In the genomic region with DNA sequence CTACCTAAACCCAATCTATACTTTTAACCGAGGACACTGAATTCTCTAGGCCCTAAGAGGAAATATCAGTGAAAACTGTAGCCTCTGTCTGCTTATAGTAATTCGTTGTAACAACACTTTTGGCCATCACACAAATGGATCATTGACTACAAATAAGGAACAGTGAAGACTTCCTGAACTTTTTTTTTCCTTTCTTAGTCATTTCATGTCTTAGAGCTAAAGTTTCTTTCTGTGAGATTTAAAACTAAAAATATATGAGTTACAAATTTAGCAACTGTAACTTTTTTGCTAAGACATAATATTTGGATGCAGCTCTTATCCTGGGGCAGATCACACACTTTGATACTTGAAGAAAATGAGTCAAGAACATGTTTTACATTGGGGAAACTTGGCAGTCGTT, we compare ENCODE assay signal across 28 cellular contexts.
"Had no signal": no experiment of that assay in that cellular context is flagged by ENCODE, and none has a peak within 500 bp of the region (broad histone marks: within the 10 kb centered on the region; RNA-seq: fewer than 3 reads in every experiment).

No MANE protein-coding gene starts in this region.

- H3K4me1 ChIP-seq: pancreas, psoas muscle, stomach had no signal

- H3K9me3 Mint-ChIP-seq: activated T-cell treated with anti-CD3 and anti-CD28 coated beads, Interleukin-2, amount 50 U/mL, for 72 hours; dendritic cell treated with granulocyte-macrophage colony-stimulating factor and Interleukin-4, amounts not matched to agents 40 ng/mL and 50 ng/mL, for 4 days; nephron; stimulated activated naive B cell treated with anti-CD40 and anti-IgM and Interleukin-4, amounts not matched to agents 10 μg/mL and 1 μg/mL and 100 μg/mL, for 72 hours had no signal

- H3K4me3 ChIP-seq: breast epithelium, esophagus muscularis mucosa, pancreas, psoas muscle, smooth muscle cell, stomach, suprapubic skin, tibial artery had no signal

- H3K27ac Mint-ChIP-seq: activated naive CD8-positive, alpha-beta T cell; activated T-cell treated with anti-CD3 and anti-CD28 coated beads, Interleukin-2, amount 50 U/mL, for 72 hours; dendritic cell treated with granulocyte-macrophage colony-stimulating factor and Interleukin-4, amounts not matched to agents 40 ng/mL and 50 ng/mL, for 4 days; stimulated activated naive B cell treated with anti-CD40 and anti-IgM and Interleukin-4, amounts not matched to agents 10 μg/mL and 1 μg/mL and 100 μg/mL, for 72 hours had no signal

- H3K4me3 Mint-ChIP-seq: activated naive CD8-positive, alpha-beta T cell; activated T-cell treated with anti-CD3 and anti-CD28 coated beads, Interleukin-2, amount 50 U/mL, for 72 hours; dendritic cell treated with granulocyte-macrophage colony-stimulating factor and Interleukin-4, amounts not matched to agents 40 ng/mL and 50 ng/mL, for 4 days; nephron; stimulated activated naive B cell treated with anti-CD40 and anti-IgM and Interleukin-4, amounts not matched to agents 10 μg/mL and 1 μg/mL and 100 μg/mL, for 72 hours had no signal

- H3K27me3 Mint-ChIP-seq: dendritic cell treated with granulocyte-macrophage colony-stimulating factor and Interleukin-4, amounts not matched to agents 40 ng/mL and 50 ng/mL, for 4 days; stimulated activated naive B cell treated with anti-CD40 and anti-IgM and Interleukin-4, amounts not matched to agents 10 μg/mL and 1 μg/mL and 100 μg/mL, for 72 hours had no signal

- H3K4me1 Mint-ChIP-seq: stimulated activated naive B cell treated with anti-CD40 and anti-IgM and Interleukin-4, amounts not matched to agents 10 μg/mL and 1 μg/mL and 100 μg/mL, for 72 hours had no signal

- H3K36me3 Mint-ChIP-seq: activated naive CD8-positive, alpha-beta T cell; stimulated activated naive B cell treated with anti-CD40 and anti-IgM and Interleukin-4, amounts not matched to agents 10 μg/mL and 1 μg/mL and 100 μg/mL, for 72 hours had no signal

- H3K27me3 ChIP-seq: breast epithelium, esophagus muscularis mucosa, pancreas, stomach, suprapubic skin, tibial artery had no signal

- H3K27ac ChIP-seq: breast epithelium, esophagus muscularis mucosa, pancreas, psoas muscle, stomach, suprapubic skin, VCaP had no signal

- DNase-seq: activated CD4-positive, alpha-beta T cell treated with anti-CD3 and anti-CD28 coated beads for 4 hours; activated CD4-positive, alpha-beta T cell treated with anti-CD3 and anti-CD28 coated beads, Interleukin-2, amount 50 U/mL, for 4 hours; activated effector memory CD4-positive, alpha-beta T cell treated with Interleukin-2 at 50 U/mL for 16 hours; activated naive CD4-positive, alpha-beta T cell treated with Interleukin-2 at 50 U/mL for 16 hours; activated T-cell treated with anti-CD3 and anti-CD28 coated beads for 4 hours; activated T-cell treated with anti-CD3 and anti-CD28 coated beads, Interleukin-2, amount 50 U/mL, for 72 hours; aorta; central memory CD4-positive, alpha-beta T cell; islet precursor cell; left cardiac atrium; left ventricle myocardium superior; nucleus accumbens; pancreas; psoas muscle; stimulated activated CD4-positive, alpha-beta T cell treated with anti-CD3 and anti-CD28 coated beads, Interleukin-15, amount 100 ng/mL, for 24 hours; stimulated activated CD4-positive, alpha-beta T cell treated with anti-CD3 and anti-CD28 coated beads, Interleukin-2, amount 100 ng/mL, for 24 hours; stimulated activated naive B cell treated with anti-CD40 and anti-IgM and Interleukin-4, amounts not matched to agents 10 μg/mL and 1 μg/mL and 100 μg/mL, for 72 hours; stomach; T-helper 9 cell; tibial artery had no signal

- H3K9me3 ChIP-seq: breast epithelium, esophagus muscularis mucosa, pancreas, psoas muscle, stomach, suprapubic skin, tibial artery had no signal

- H3K36me3 ChIP-seq: breast epithelium, esophagus muscularis mucosa, pancreas, stomach, suprapubic skin, tibial artery had no signal

- H3K4me2 ChIP-seq: smooth muscle cell had no signal

- ATAC-seq: activated T-cell treated with anti-CD3 and anti-CD28 coated beads, Interleukin-2, amount 50 U/mL, for 72 hours; left cardiac atrium; left ventricle myocardium superior; pancreas; psoas muscle; stimulated activated naive B cell treated with anti-CD40 and anti-IgM and Interleukin-4, amounts not matched to agents 10 μg/mL and 1 μg/mL and 100 μg/mL, for 72 hours had no signal
